8 cellular contexts compared by ENCODE assay signal in genomic region chr2:43226955-43227829, GRCh38. TPM values are rescaled to one million over a fixed set of nuclear protein-coding genes. Genes with fewer than 3 reads are reported as not detected.
DNase-seq lines count a peak whose midpoint lies in the region; ATAC-seq and TF ChIP-seq lines count a peak whose summit lies in the region.

No MANE protein-coding gene starts in this region.

- H3K27me3 ChIP-seq in heart left ventricle (no peaks in the 10 kb centered on the region), upper lobe of left lung (peaks cover 0 to 3% (median 0%) of the 10 kb centered on the region in 4 donors)

- TF ChIP-seq CTCF in heart left ventricle (IDR thresholded peaks at IDR 0.05): peak in 10 of 12 donors; percentile 34 to 69 (median 50)
- TF ChIP-seq CTCF in upper lobe of left lung (IDR thresholded peaks at IDR 0.05): peak in 4 of 6 experiments; percentile 45 to 82 (median 54)

- H3K36me3 ChIP-seq in heart left ventricle (peaks cover 0 to 52% (median 38%) of the 10 kb centered on the region in 9 donors), upper lobe of left lung (peaks cover 6 to 42% (median 20%) of the 10 kb centered on the region in 4 donors)

- ATAC-seq in GM21390 (IDR thresholded peaks at IDR 0.05; ENCODE audit: unreplicated experiment) (peak; percentile 24), heart left ventricle (peak; percentile 75 to 76 (median 75)), upper lobe of left lung (ENCODE audit: low FRiP score in 2 of 2) (peak; percentile 76 to 86)

- DNase-seq in COLO829 (ENCODE audit: low spot score) (peak; percentile 75), LoVo (ENCODE audit: low spot score) (peak; percentile 83), SW 1271 (lab: John Stamatoyannopoulos, UW) (peak; percentile 63 to 73), heart left ventricle (peak; percentile 92 to 97 (median 96)), pons (ENCODE audit: low spot score) (peak; percentile 92), upper lobe of left lung (peak; percentile 96 to 97)

- 0 to 1% (median 0%) methylated on average over 65 to 77 of the region's 77 CpGs for WGBS in adipose tissue, 3 donors
- WGBS in heart left ventricle, 4 donors: 0 to 1% (median 1%) methylated on average over 29 to 77 of the region's 77 CpGs
- 0 to 2% methylated on average over 10 to 51 of the region's 77 CpGs for WGBS in upper lobe of left lung, 2 donors

- no peak for TF ChIP-seq POLR2A in heart left ventricle (IDR thresholded peaks at IDR 0.05)
- TF ChIP-seq POLR2A in upper lobe of left lung (IDR thresholded peaks at IDR 0.05): peak; percentile 34 to 60 (median 46)

- intact Hi-C loops in heart left ventricle (cut with DNase I): loop anchor here in 9 of 10 donors (1.0 to 10.0 kb wide), 18 partner anchors 95 to 400 kb away; no protein-coding TSS in a partner anchor

- TF ChIP-seq EP300 in upper lobe of left lung (IDR thresholded peaks at IDR 0.05): peak in 2 of 4 donors; percentile 22 to 94

- peak overlapping the region; percentile 65 to 97 (median 84) for H3K4me3 ChIP-seq in heart left ventricle
- H3K4me3 ChIP-seq in upper lobe of left lung: peak overlapping the region; percentile 47 to 85 (median 77)

- H3K4me1 ChIP-seq in heart left ventricle (peaks cover 3 to 70% (median 31%) of the 10 kb centered on the region in 12 donors), upper lobe of left lung (peaks cover 29 to 52% (median 34%) of the 10 kb centered on the region in 4 donors)

- H3K27ac ChIP-seq in adipose tissue (ENCODE audit: low read depth, low read length) (peak overlapping the region; percentile 94), heart left ventricle (peak overlapping the region; percentile 96 to 99 (median 99)), upper lobe of left lung (peak overlapping the region; percentile 99 to 100 (median 99))

- no peaks in the 10 kb centered on the region for H3K9me3 ChIP-seq in heart left ventricle
- no peaks in the 10 kb centered on the region for H3K9me3 ChIP-seq in upper lobe of left lung

RNA-seq across cellular contexts. Expression of gene ZFP36L2, which starts 0.8 kb away (rescaled TPM):
- polyA plus RNA-seq in adipose tissue (100 to 1,000 TPM in 2 of 3 donors, 10 to 100 TPM in 1; 44.6 to 165 (median 125) TPM), heart left ventricle (10 to 100 TPM; 29.2 to 29.5 TPM)
- total RNA-seq in heart left ventricle (10 to 100 TPM; 28.8 to 94.4 (median 44.9) TPM), upper lobe of left lung (100 to 1,000 TPM in 4 of 6 donors, 10 to 100 TPM in 2; 65.4 to 180 (median 127) TPM)

Comparison
In these comparisons a context has a peak if more than half of its experiments do, and no peak if none do; other contexts are left out.
1. Peak in every context shown above with its lines: DNase-seq, ATAC-seq, H3K4me3 ChIP-seq and H3K27ac ChIP-seq.
2. ATAC-seq: peak in every context shown above with its lines; median percentile 81 in upper lobe of left lung; 75 in heart left ventricle; 24 in GM21390.
3. POLR2A ChIP-seq: peak in upper lobe of left lung (4 of 4); none in heart left ventricle (0 of 2).